Comparison of ENCODE assay signal across 13 cellular contexts in genomic region chr11:19737575-19737974, GRCh38. TPM values are rescaled to one million over a fixed set of nuclear protein-coding genes. Genes with fewer than 3 reads are reported as not detected.
A peak's percentile ranks its signal among the peaks of the same experiment; 100 is the strongest.
DNase-seq lines count a peak whose midpoint lies in the region; ATAC-seq and TF ChIP-seq lines count a peak whose summit lies in the region.
"Had no signal": no experiment of that assay in that cellular context is flagged by ENCODE, and none has a peak within 500 bp of the region (broad histone marks: within the 10 kb centered on the region; RNA-seq: fewer than 3 reads in every experiment).

No MANE protein-coding gene starts in this region.

- H3F3A ChIP-seq in neural cell (ENCODE audit: insufficient read depth, low read length, poor library complexity, severe bottlenecking) = no peaks in the 10 kb centered on the region

- TF ChIP-seq RAD21 in IMR-90 (IDR thresholded peaks at IDR 0.05; ENCODE audit: low read length) (no peak), neural cell (conservative IDR thresholded peaks at IDR 0.05) (no peak)

- H3K56ac ChIP-seq in IMR-90 (ENCODE audit: extremely low read depth, insufficient read depth, low read length) = no peak overlapping the region

- POLR2A ChIA-PET in IMR-90 (lab: Charles Lee; ENCODE audit: unreplicated experiment) = no interaction called here

- peaks cover 43% of the 10 kb centered on the region for H3K4me1 Mint-ChIP-seq in chondrocyte (ENCODE audit: low read depth)
- H3K4me1 Mint-ChIP-seq: CD14-positive monocyte had no signal

- H3K9me3 ChIP-seq in IMR-90 (ENCODE audit: control insufficient read depth, insufficient read depth, low read length) (no peaks in the 10 kb centered on the region), ascending aorta (no peaks in the 10 kb centered on the region), neural cell (ENCODE audit: low read length) (no peaks in the 10 kb centered on the region), tibial artery (no peaks in the 10 kb centered on the region)

- no peak overlapping the region for H2BK120ac ChIP-seq in IMR-90 (ENCODE audit: low read depth, low read length)

- H2BK15ac ChIP-seq in IMR-90 (ENCODE audit: low read depth, low read length) = no peak overlapping the region

- H3K27ac Mint-ChIP-seq in chondrocyte (ENCODE audit: unreplicated experiment) = no peak overlapping the region
- H3K27ac Mint-ChIP-seq: CD8-positive, alpha-beta T cell had no signal

- no peaks in the 10 kb centered on the region for H3K79me2 ChIP-seq in neural cell (replicated peaks; ENCODE audit: insufficient read depth, low read length)

- H3K27me3 ChIP-seq in IMR-90 (ENCODE audit: control insufficient read depth, insufficient read depth, low read length) (no peaks in the 10 kb centered on the region), ascending aorta (no peaks in the 10 kb centered on the region), neural cell (ENCODE audit: insufficient read depth, low read depth, low read length) (no peaks in the 10 kb centered on the region), tibial artery (no peaks in the 10 kb centered on the region)

- intact Hi-C loops in IMR-90 (cut with micrococcal nuclease) (no loop called here), ascending aorta (cut with DNase I) (no loop called here), tibial artery (cut with DNase I; ENCODE audit: low total_unique reads) (no loop called here)

- no peak overlapping the region for H2AK5ac ChIP-seq in IMR-90 (ENCODE audit: low read depth, low read length)

- H4K8ac ChIP-seq in IMR-90 (ENCODE audit: low read depth in 2 of 2, low read length in 2 of 2) = no peak overlapping the region

- no peak overlapping the region for H2AK9ac ChIP-seq in IMR-90 (replicated peaks; ENCODE audit: low read depth, low read length, poor library complexity)

- BruUV-seq in IMR-90 (replicated peaks; lab: Mats Ljungman, UMichigan) = no TSS peak

- TF ChIP-seq EP300 in neural cell (conservative IDR thresholded peaks at IDR 0.05; ENCODE audit: poor library complexity, severe bottlenecking) = peak; percentile 84

- H3K4me3 ChIP-seq in IMR-90 (ENCODE audit: insufficient read depth, low read depth, low read length) = no peak overlapping the region
- H3K4me3 ChIP-seq in ascending aorta = no peak overlapping the region
- no peak overlapping the region for H3K4me3 ChIP-seq in neural cell (ENCODE audit: low read length)
- no peak overlapping the region for H3K4me3 ChIP-seq in tibial artery

- no peak for TF ChIP-seq POLR2A in IMR-90 (IDR thresholded peaks at IDR 0.05; ENCODE audit: low read depth, low read length)

- H2BK20ac ChIP-seq in IMR-90 (ENCODE audit: low read depth, low read length) = no peak overlapping the region

- H3K18ac ChIP-seq in IMR-90 (ENCODE audit: low read depth, low read length) = no peak overlapping the region

- TF ChIP-seq CTCF in IMR-90 (conservative IDR thresholded peaks at IDR 0.05; ENCODE audit: low read depth, low read length) (no peak), ascending aorta (IDR thresholded peaks at IDR 0.05) (no peak), neural cell (IDR thresholded peaks at IDR 0.05; ENCODE audit: poor library complexity, severe bottlenecking) (no peak), tibial artery (IDR thresholded peaks at IDR 0.05) (no peak), chondrocyte (IDR thresholded peaks at IDR 0.05) (no peak)

- H3K9ac ChIP-seq in IMR-90 (ENCODE audit: low read depth, low read length) (no peak overlapping the region), neural cell (ENCODE audit: low read length) (no peak overlapping the region)

- peaks cover 4% of the 10 kb centered on the region; the same call in 1 of the 2 replicates for H3K9me1 ChIP-seq in IMR-90 (ENCODE audit: insufficient read depth, low read length)

- no peak for DNase-seq in IMR-90
- no peak for DNase-seq in ascending aorta (ENCODE audit: low spot score in 2 of 2)
- DNase-seq in tibial artery = no peak
- DNase-seq in chondrocyte (ENCODE audit: low spot score) = no peak
- DNase-seq: CD8-positive, alpha-beta T cell; COR-L47; DMS53; GF-D8; HCEC 1CT had no signal

- H2BK5ac ChIP-seq in IMR-90 (ENCODE audit: low read depth, low read length, poor library complexity, severe bottlenecking) = no peak overlapping the region

- H3K36me3 ChIP-seq in IMR-90 (ENCODE audit: control insufficient read depth, insufficient read depth, low read length) (no peaks in the 10 kb centered on the region), ascending aorta (peaks cover 0 to 7% of the 10 kb centered on the region in 2 donors), neural cell (ENCODE audit: insufficient read depth, low read length) (no peaks in the 10 kb centered on the region), tibial artery (no peaks in the 10 kb centered on the region)

- H3K4ac ChIP-seq in IMR-90 (ENCODE audit: low read depth, low read length) = no peak overlapping the region

- H2AFZ ChIP-seq in IMR-90 (replicated peaks; ENCODE audit: low read length, poor library complexity) (no peak overlapping the region), neural cell (ENCODE audit: low read depth, low read length) (no peak overlapping the region)

- H3K27me3 Mint-ChIP-seq in chondrocyte (ENCODE audit: low read depth) = no peaks in the 10 kb centered on the region

- H3K79me1 ChIP-seq in IMR-90 (ENCODE audit: low read depth in 1 of 2, low read length in 2 of 2) = peaks cover 59% of the 10 kb centered on the region in 2 experiments

- no peak overlapping the region for H3K4me3 Mint-ChIP-seq in chondrocyte (ENCODE audit: unreplicated experiment)
- H3K4me3 Mint-ChIP-seq: CD14-positive monocyte; CD8-positive, alpha-beta T cell had no signal

- in situ Hi-C loops in IMR-90 (cut with MboI; ENCODE audit: low sequenced_read_pairs) = loop anchor here (5.0 to 10.0 kb wide), 2 partner anchors 170 to 387 kb away; no protein-coding TSS in a partner anchor

- H3K9me2 ChIP-seq in neural cell (ENCODE audit: insufficient read depth, low read length) = no peaks in the 10 kb centered on the region

- H3K27ac ChIP-seq in IMR-90 (ENCODE audit: insufficient read depth, low read length) (no peak overlapping the region), ascending aorta (peak overlapping the region; percentile 62 to 66), neural cell (ENCODE audit: low read length) (peak overlapping the region; percentile 42), tibial artery (peak overlapping the region; percentile 77 to 98)

- H3K36me3 Mint-ChIP-seq in chondrocyte (ENCODE audit: low read depth) = no peaks in the 10 kb centered on the region
- H3K36me3 Mint-ChIP-seq: CD14-positive monocyte; CD8-positive, alpha-beta T cell had no signal

- H4K5ac ChIP-seq in IMR-90 (ENCODE audit: low read depth, low read length) = no peak overlapping the region

- 76% methylated on average over 3 of the region's 4 CpGs; no CpG with 5 or more reads in 1 of the 2 experiments for WGBS in IMR-90 (ENCODE audit: extremely low coverage in 2 of 2, insufficient read length in 1 of 2), 2 experiments

- CTCF ChIA-PET in IMR-90 (lab: Yijun Ruan, JAX) = interaction anchor here (3.5 kb wide), 1 partner anchor 174 kb away, joined by 18 read pairs; no protein-coding TSS in a partner anchor

- H4K20me1 ChIP-seq in IMR-90 (ENCODE audit: insufficient read depth, low read length) = peaks cover 28% of the 10 kb centered on the region; the same call in 1 of the 2 replicates
- H4K20me1 ChIP-seq in neural cell (ENCODE audit: insufficient read depth) = no peaks in the 10 kb centered on the region

- H3K4me1 ChIP-seq in IMR-90 (ENCODE audit: control insufficient read depth, insufficient read depth, low read length) (no peaks in the 10 kb centered on the region), ascending aorta (peaks cover 21 to 80% of the 10 kb centered on the region in 2 donors), tibial artery (peaks cover 7 to 96% (median 59%) of the 10 kb centered on the region in 4 donors)

- H4K91ac ChIP-seq in IMR-90 (ENCODE audit: insufficient read depth, low read depth, low read length) = no peak overlapping the region

- H3K14ac ChIP-seq in IMR-90 (replicated peaks; ENCODE audit: low read depth, low read length) = no peak overlapping the region

- dilution Hi-C loops in IMR-90 (cut with HindIII; ENCODE audit: low sequenced_read_pairs, unreplicated experiment) = no loop called here

- no peaks in the 10 kb centered on the region for H3K9me3 Mint-ChIP-seq in chondrocyte (ENCODE audit: low read depth)
- H3K9me3 Mint-ChIP-seq: CD8-positive, alpha-beta T cell had no signal

- ATAC-seq in IMR-90 (ENCODE audit: low read depth) (no peak), GM21515 (IDR thresholded peaks at IDR 0.05; ENCODE audit: unreplicated experiment) (no peak)
- ATAC-seq: CD8-positive, alpha-beta T cell had no signal

- H3K23ac ChIP-seq in IMR-90 (ENCODE audit: low read depth, low read length) = peak overlapping the region; percentile 16; the same call in 1 of the 2 replicates

- no peak overlapping the region for H3K4me2 ChIP-seq in IMR-90 (ENCODE audit: low read depth, low read length)
- H3K4me2 ChIP-seq in neural cell (ENCODE audit: low read length) = no peak overlapping the region

TF ChIP-seq in IMR-90, 13 proteins besides CTCF, POLR2A, EP300 and RAD21 (continues in another document):
- TF ChIP-seq BHLHE40 (IDR thresholded peaks at IDR 0.05; ENCODE audit: low read depth, low read length) (no peak), CEBPB (IDR thresholded peaks at IDR 0.05; ENCODE audit: low read depth, low read length) (no peak), NFE2L2 (IDR thresholded peaks at IDR 0.05; ENCODE audit: low read depth, low read length) (no peak), MXI1 (IDR thresholded peaks at IDR 0.05; ENCODE audit: borderline replicate concordance, low read depth, low read length) (no peak), MAFK (IDR thresholded peaks at IDR 0.05; ENCODE audit: low read depth, low read length) (no peak), SMC3 (IDR thresholded peaks at IDR 0.05; ENCODE audit: low read depth, low read length) (no peak), MAZ (IDR thresholded peaks at IDR 0.05; ENCODE audit: borderline replicate concordance, low read depth, low read length) (no peak)

TF ChIP-seq in neural cell, 6 proteins besides CTCF, POLR2A, EP300 and RAD21:
- TF ChIP-seq EZH2 (IDR thresholded peaks at IDR 0.05; ENCODE audit: borderline replicate concordance, insufficient read depth, low read length, poor library complexity, severe bottlenecking) (no peak), POLR2AphosphoS5 (IDR thresholded peaks at IDR 0.05) (peak; percentile 56)
TF ChIP-seq in neural cell: peak in this region for 1.

RNA-seq across cellular contexts. Expression of gene NAV2, which starts 24.9 kb away (rescaled TPM):
- total RNA-seq in IMR-90 (2012; rRNA removed) (4.5 and 4.7 TPM in 2 replicates), ascending aorta (62.6 TPM), chondrocyte (87.0 to 119 TPM (median 90.2 TPM) in 3 replicates)
- polyA plus RNA-seq in IMR-90 (2012; rRNA removed) (12.3 and 12.6 TPM in 2 replicates), neural cell (3.0 and 3.5 TPM in 2 replicates)
- polyA plus RNA-seq in IMR-90 (2012; cell fraction: cytosol; rRNA removed) = 4.9 and 7.2 TPM in 2 replicates
- 50.0 and 63.2 TPM in 2 replicates for polyA plus RNA-seq in IMR-90 (2012; cell fraction: nucleus; rRNA removed; ENCODE audit: low replicate concordance)
- polyA minus RNA-seq in neural cell = 6.3 and 12.0 TPM in 2 replicates
- total RNA-seq: A673 had no signal
- polyA plus RNA-seq: CD14-positive monocyte had no signal

Comparison
In these comparisons a context has a peak if more than half of its experiments do, and no peak if none do; other contexts are left out.
1. RNA of gene NAV2, which starts 24.9 kb away (total RNA-seq): 87.0 to 119 TPM in chondrocyte and 62.6 TPM in ascending aorta (single experiment); 4.5 to 4.7 TPM in IMR-90; every median in the first group is over 10 times any median in the second.